In the genomic region with DNA sequence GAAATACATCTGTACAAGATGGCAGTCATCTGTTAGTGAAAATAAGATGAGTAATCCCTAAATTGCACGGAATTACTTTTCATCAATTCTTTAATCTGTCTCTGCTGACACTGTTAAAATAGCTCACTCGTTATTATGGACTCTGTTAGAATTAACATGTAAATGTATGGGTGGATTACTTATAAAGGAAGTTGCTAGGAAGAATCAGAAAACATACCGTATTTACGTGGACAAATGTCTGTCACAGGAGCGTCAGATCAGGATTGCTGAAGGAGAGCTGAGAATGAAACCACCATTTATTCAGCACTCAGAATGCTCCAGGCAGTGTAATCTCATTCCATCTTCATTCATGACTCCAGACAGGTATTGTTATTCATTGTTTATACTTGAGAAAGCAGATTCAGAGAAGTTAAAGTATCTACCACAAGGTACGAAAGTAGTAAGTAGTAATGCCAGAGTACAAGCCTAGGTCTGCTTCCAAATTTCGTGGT, we compare ENCODE assay signal across 9 cellular contexts. TPM values are rescaled to one million over a fixed set of nuclear protein-coding genes. Genes with fewer than 3 reads are reported as not detected.
A peak's percentile ranks its signal among the peaks of the same experiment; 100 is the strongest.
DNase-seq lines count a peak whose midpoint lies in the region; ATAC-seq and TF ChIP-seq lines count a peak whose summit lies in the region.
"Had no signal": no experiment of that assay in that cellular context is flagged by ENCODE, and none has a peak within 500 bp of the region (broad histone marks: within the 10 kb centered on the region; RNA-seq: fewer than 3 reads in every experiment).

No MANE protein-coding gene starts in this region.

- H3K27ac ChIP-seq in thoracic aorta (peak overlapping the region; percentile 3 to 96), tibial nerve (peak overlapping the region in 2 of 4 donors; percentile 88 to 95)

- TF ChIP-seq CTCF in astrocyte of the cerebellum (IDR thresholded peaks at IDR 0.05; ENCODE audit: low read depth, low read length, missing control alignments) (no peak), kidney epithelial cell (IDR thresholded peaks at IDR 0.05; ENCODE audit: insufficient read depth, low read length, poor library complexity, severe bottlenecking) (no peak), thoracic aorta (IDR thresholded peaks at IDR 0.05) (no peak), tibial nerve (IDR thresholded peaks at IDR 0.05) (no peak)

- TF ChIP-seq EP300 in tibial nerve (IDR thresholded peaks at IDR 0.05), result no peak

- DNase-seq in NCI-H1092 treated with DMSO at 0.1 percent for 48 hours (lab: John Stamatoyannopoulos, UW), result peak; percentile 6
- DNase-seq in NCI-H1092 (lab: John Stamatoyannopoulos, UW), result no peak
- no peak for DNase-seq in astrocyte of the cerebellum (ENCODE audit: low read depth)
- DNase-seq in kidney epithelial cell (ENCODE audit: low read depth), result no peak
- no peak for DNase-seq in thoracic aorta (ENCODE audit: low spot score)
- DNase-seq in tibial nerve (ENCODE audit: low spot score in 2 of 2), result no peak
- no peak for DNase-seq in mesenteric fat pad (ENCODE audit: low spot score)
- DNase-seq: T-helper 17 cell had no signal

- in situ Hi-C loops in astrocyte of the cerebellum (cut with HindIII; ENCODE audit: low sequenced_read_pairs), result no loop called here

- H3K9me3 ChIP-seq in thoracic aorta, result no peaks in the 10 kb centered on the region
- H3K9me3 ChIP-seq in tibial nerve, result no peaks in the 10 kb centered on the region

- H3K27me3 ChIP-seq in kidney epithelial cell (ENCODE audit: control insufficient read depth, insufficient read depth, low read length) (no peaks in the 10 kb centered on the region), thoracic aorta (replicated peaks; ENCODE audit: insufficient read depth) (no peaks in the 10 kb centered on the region), tibial nerve (no peaks in the 10 kb centered on the region)

- H3K4me3 ChIP-seq in astrocyte of the cerebellum (ENCODE audit: low read depth, low read length) (peak overlapping the region; percentile 85), kidney epithelial cell (ENCODE audit: low read depth, low read length) (peak overlapping the region; percentile 74), thoracic aorta (peak overlapping the region; percentile 92), tibial nerve (peak overlapping the region in 2 of 4 donors; percentile 87 to 91)

- H3K4me1 ChIP-seq in thoracic aorta (ENCODE audit: control insufficient read depth in 1 of 2, low read depth in 2 of 2), result peaks cover 0 to 14% of the 10 kb centered on the region in 2 donors
- peaks cover 0 to 23% (median 0%) of the 10 kb centered on the region in 4 donors for H3K4me1 ChIP-seq in tibial nerve

- no peak for TF ChIP-seq POLR2A in tibial nerve (IDR thresholded peaks at IDR 0.05)

- H3K36me3 ChIP-seq in kidney epithelial cell (ENCODE audit: control insufficient read depth, insufficient read depth, low read length), result no peaks in the 10 kb centered on the region
- no peaks in the 10 kb centered on the region for H3K36me3 ChIP-seq in thoracic aorta
- H3K36me3 ChIP-seq in tibial nerve, result no peaks in the 10 kb centered on the region

- WGBS in tibial nerve, 2 donors, result 56 to 58% methylated on average over 7 of the region's 7 CpGs

- no peak for ATAC-seq in thoracic aorta (ENCODE audit: insufficient number of reproducible peaks, low FRiP score, low read depth)
- no peak for ATAC-seq in HG03432 (IDR thresholded peaks at IDR 0.05; ENCODE audit: unreplicated experiment)
- ATAC-seq: T-helper 17 cell had no signal

RNA-seq across cellular contexts. Expression of a gene that starts 1.3 kb away (rescaled TPM):
- total RNA-seq in kidney epithelial cell (5.1 and 7.0 TPM in 2 replicates), thoracic aorta (1 to 10 TPM; 4.6 to 7.0 TPM), tibial nerve (10 to 100 TPM in 2 of 4 donors, 1 to 10 TPM in 2; 5.1 to 15.7 (median 9.5) TPM), mesenteric fat pad (3.1 TPM)
